Comparison of ENCODE assay signal across 17 cellular contexts in the genomic region with DNA sequence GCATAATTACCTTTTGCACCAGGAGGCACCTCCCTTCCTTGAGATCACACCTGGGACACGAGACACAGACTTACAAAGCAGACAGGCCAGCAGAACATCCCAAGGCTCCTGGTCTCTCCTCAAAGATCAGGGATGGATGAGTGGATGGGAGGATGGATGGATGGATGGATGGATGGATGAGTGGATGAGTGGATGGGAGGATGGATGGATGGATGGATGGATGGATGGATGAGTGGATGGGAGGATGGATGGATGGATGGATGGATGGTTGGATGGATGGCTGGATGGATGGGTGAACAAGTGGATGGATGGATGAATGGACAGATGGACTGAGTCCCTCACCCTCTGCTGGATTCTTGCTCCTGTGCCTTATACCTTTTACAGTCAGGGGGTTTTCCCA.
A peak's percentile ranks its signal among the peaks of the same experiment; 100 is the strongest.
DNase-seq lines count a peak whose midpoint lies in the region; ATAC-seq, FAIRE-seq and TF ChIP-seq lines count a peak whose summit lies in the region.
"Had no signal": no experiment of that assay in that cellular context is flagged by ENCODE, and none has a peak within 500 bp of the region (broad histone marks: within the 10 kb centered on the region; RNA-seq: fewer than 3 reads in every experiment).

No MANE protein-coding gene starts in this region.

- DNase-seq in A549 (ENCODE audit: low read depth in 1 of 2, low spot score in 1 of 2), result no peak
- no peak for DNase-seq in body of pancreas
- no peak for DNase-seq in T-helper 2 cell
- no peak for DNase-seq in SHP77 treated with DMSO at 0.1 percent for 48 hours (lab: John Stamatoyannopoulos, UW)
- DNase-seq in stimulated activated CD4-positive, alpha-beta T cell treated with anti-CD3 and anti-CD28 coated beads, Interleukin-4, amount 100 ng/mL, for 4 hours, result no peak
- DNase-seq: CD4-positive, alpha-beta T cell; CD8-positive, alpha-beta memory T cell; DMS 273 treated with DMSO at 0.1 percent for 48 hours; DMS79; GF-D8; GOT3 had no signal

- CTCF ChIA-PET in A549 (lab: Yijun Ruan, JAX), result interaction anchor here (2.9 kb wide), 1 partner anchor 280 kb away, joined by 8 read pairs; no protein-coding TSS in a partner anchor

- no peak overlapping the region; the same call in 2 of the 3 replicates for H3K4me2 ChIP-seq in A549
- H3K4me2 ChIP-seq: BLaER1 had no signal

- POLR2A ChIA-PET in A549 (lab: Yijun Ruan, JAX), result no interaction called here

- TF ChIP-seq EP300 in A549 (IDR thresholded peaks at IDR 0.05), result no peak

- TF ChIP-seq CTCF in A549 (IDR thresholded peaks at IDR 0.05), result no peak
- no peak for TF ChIP-seq CTCF in C4-2B (conservative IDR thresholded peaks at IDR 0.05)
- no peak for TF ChIP-seq CTCF in body of pancreas (IDR thresholded peaks at IDR 0.05)

- H3K4me1 ChIP-seq in A549 (peaks cover 59% of the 10 kb centered on the region), body of pancreas (peaks cover 57% of the 10 kb centered on the region)

- intact Hi-C loops in body of pancreas (cut with DNase I), result loop anchor here (10.0 kb wide), 1 partner anchor 531 kb away; no protein-coding TSS in a partner anchor

- peak overlapping the region; percentile 74 to 78; a peak in 4 of 6 replicates for H3K27ac ChIP-seq in A549
- H3K27ac ChIP-seq in C4-2B, result peak overlapping the region; percentile 56
- peak overlapping the region in 3 of 4 donors; percentile 6 to 57 (median 53) for H3K27ac ChIP-seq in body of pancreas
- H3K27ac ChIP-seq: BLaER1 had no signal

- WGBS in A549 (ENCODE audit: missing lambda C conversion rate), result 100% methylated on average over 1 of the region's 1 CpG
- WGBS in body of pancreas, 2 donors, result 80% methylated on average over 1 of the region's 1 CpG; no CpG with 5 or more reads in 1 of the 2 donors

- no peak for TF ChIP-seq POLR2A in A549 (IDR thresholded peaks at IDR 0.05; ENCODE audit: low read length)
- TF ChIP-seq POLR2A in body of pancreas (IDR thresholded peaks at IDR 0.05), result no peak

- no peak for TF ChIP-seq RAD21 in A549 (conservative IDR thresholded peaks at IDR 0.05 in 1 of 2, IDR thresholded peaks at IDR 0.05 in 1 of 2)

- H3K4me3 ChIP-seq in A549 (no peak overlapping the region), body of pancreas (no peak overlapping the region)
- H3K4me3 ChIP-seq: BLaER1, HAP-1 had no signal

- no peaks in the 10 kb centered on the region for H3K36me3 ChIP-seq in body of pancreas (replicated peaks in 1 of 2; ENCODE audit: insufficient read depth in 1 of 2, low read depth in 2 of 2)
- H3K36me3 ChIP-seq: BLaER1, HAP-1 had no signal

- no peaks in the 10 kb centered on the region for H3K27me3 ChIP-seq in body of pancreas
- H3K27me3 ChIP-seq: BLaER1 had no signal

- H3K9me3 ChIP-seq in A549, result peaks cover 4% of the 10 kb centered on the region; the same call in 1 of the 3 replicates
- H3K9me3 ChIP-seq in body of pancreas, result no peaks in the 10 kb centered on the region
- H3K9me3 ChIP-seq: BLaER1, HAP-1 had no signal

- no peak for ATAC-seq in A549
- ATAC-seq in body of pancreas, result no peak

- FAIRE-seq in A549 (lab: Jason Lieb, UNC), result no peak
- FAIRE-seq: D721Med, GM12891, H54 had no signal

TF ChIP-seq in A549, 52 proteins besides CTCF, POLR2A, EP300 and RAD21:
- no peak for TF ChIP-seq ZNF302 (CRISPR knock-in tag; IDR thresholded peaks at IDR 0.05)
- no peak for TF ChIP-seq TP53 (CRISPR knock-in tag; IDR thresholded peaks at IDR 0.05)
- TF ChIP-seq, protein P1, sequence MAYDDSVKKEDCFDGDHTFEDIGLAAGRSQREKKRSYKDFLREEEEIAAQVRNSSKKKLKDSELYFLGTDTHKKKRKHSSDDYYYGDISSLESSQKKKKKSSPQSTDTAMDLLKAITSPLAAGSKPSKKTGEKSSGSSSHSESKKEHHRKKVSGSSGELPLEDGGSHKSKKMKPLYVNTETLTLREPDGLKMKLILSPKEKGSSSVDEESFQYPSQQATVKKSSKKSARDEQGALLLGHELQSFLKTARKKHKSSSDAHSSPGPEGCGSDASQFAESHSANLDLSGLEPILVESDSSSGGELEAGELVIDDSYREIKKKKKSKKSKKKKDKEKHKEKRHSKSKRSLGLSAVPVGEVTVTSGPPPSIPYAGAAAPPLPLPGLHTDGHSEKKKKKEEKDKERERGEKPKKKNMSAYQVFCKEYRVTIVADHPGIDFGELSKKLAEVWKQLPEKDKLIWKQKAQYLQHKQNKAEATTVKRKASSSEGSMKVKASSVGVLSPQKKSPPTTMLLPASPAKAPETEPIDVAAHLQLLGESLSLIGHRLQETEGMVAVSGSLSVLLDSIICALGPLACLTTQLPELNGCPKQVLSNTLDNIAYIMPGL (CRISPR knock-in tag; IDR thresholded peaks at IDR 0.05; ENCODE audit: borderline replicate concordance), result no peak
- TF ChIP-seq, protein P2, sequence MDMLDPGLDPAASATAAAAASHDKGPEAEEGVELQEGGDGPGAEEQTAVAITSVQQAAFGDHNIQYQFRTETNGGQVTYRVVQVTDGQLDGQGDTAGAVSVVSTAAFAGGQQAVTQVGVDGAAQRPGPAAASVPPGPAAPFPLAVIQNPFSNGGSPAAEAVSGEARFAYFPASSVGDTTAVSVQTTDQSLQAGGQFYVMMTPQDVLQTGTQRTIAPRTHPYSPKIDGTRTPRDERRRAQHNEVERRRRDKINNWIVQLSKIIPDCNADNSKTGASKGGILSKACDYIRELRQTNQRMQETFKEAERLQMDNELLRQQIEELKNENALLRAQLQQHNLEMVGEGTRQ (IDR thresholded peaks at IDR 0.05), result no peak
- TF ChIP-seq RFX5 (IDR thresholded peaks at IDR 0.05), result no peak
- TF ChIP-seq SREBF2 (IDR thresholded peaks at IDR 0.05), result no peak
- no peak for TF ChIP-seq BHLHE40 (IDR thresholded peaks at IDR 0.05; ENCODE audit: low read depth, low read length)
- TF ChIP-seq FOSL2 (IDR thresholded peaks at IDR 0.05), result no peak
- TF ChIP-seq FOSL2 (CRISPR knock-in tag; IDR thresholded peaks at IDR 0.05), result no peak
- TF ChIP-seq HOXA7 (CRISPR knock-in tag; IDR thresholded peaks at IDR 0.05), result no peak
- no peak for TF ChIP-seq RNF2 (IDR thresholded peaks at IDR 0.05; ENCODE audit: borderline replicate concordance, low read depth)
